9 cellular contexts compared by ENCODE assay signal in the genomic region with DNA sequence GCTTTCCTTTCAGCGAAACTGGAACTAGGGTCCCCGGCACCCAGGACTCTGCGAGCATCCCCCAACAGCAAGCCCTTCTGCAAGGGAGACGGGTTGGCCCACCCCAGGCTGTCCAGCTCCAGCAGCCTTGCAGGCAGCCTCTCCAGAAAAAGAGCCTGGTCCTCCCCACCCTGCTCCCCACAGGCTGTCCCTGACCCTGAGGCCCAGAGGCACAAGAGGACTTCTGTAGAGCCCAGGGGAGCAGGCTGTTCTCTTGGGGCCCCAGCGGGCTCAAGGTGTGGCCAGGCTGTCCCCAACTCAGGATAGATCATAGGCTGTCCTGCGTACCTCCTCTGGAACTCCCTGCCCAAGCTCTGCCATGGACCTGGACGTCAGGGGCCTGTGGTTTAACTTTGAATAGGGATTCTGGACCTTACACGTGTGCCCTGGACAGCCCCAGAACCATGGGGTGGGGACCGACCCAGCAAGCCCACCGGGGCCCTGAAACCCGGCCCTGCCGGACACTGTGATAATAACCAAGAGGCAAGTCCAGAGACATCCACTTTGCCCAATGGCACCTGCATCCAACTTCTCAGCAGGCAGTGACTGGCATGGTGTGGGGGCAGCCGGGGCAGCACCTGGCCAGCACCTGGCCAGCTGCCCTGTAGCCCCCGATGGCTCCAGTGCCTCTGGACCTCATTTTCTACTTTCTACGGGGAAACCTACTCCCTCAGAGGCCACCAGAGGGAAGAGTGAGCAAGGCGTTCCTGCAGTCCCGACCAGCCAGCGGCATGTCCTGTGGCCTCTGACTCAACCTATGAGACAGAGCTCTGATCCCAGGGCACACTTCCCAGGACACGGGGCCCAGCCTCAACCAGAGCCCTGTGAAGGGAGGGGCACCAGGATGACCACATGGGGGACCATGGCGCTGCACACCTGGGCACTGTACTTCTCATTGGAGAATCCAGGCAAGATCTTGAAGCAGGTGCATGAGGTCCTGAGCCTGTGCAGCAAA. TPM values are rescaled to one million over a fixed set of nuclear protein-coding genes. Genes with fewer than 3 reads are reported as not detected.
DNase-seq lines count a peak whose midpoint lies in the region; ATAC-seq and TF ChIP-seq lines count a peak whose summit lies in the region.
"Had no signal": no experiment of that assay in that cellular context is flagged by ENCODE, and none has a peak within 500 bp of the region (broad histone marks: within the 10 kb centered on the region; RNA-seq: fewer than 3 reads in every experiment).

No MANE protein-coding gene starts in this region.

- TF ChIP-seq CTCF in epithelial cell of esophagus (IDR thresholded peaks at IDR 0.05; ENCODE audit: insufficient read depth, low read depth, low read length, missing control alignments) (peak; percentile 37), thyroid gland (IDR thresholded peaks at IDR 0.05) (no peak)

- WGBS in thyroid gland, 2 donors = 60 to 70% methylated on average over 9 of the region's 20 CpGs

- H3K27me3 ChIP-seq in thyroid gland = no peaks in the 10 kb centered on the region

- no peaks in the 10 kb centered on the region for H3K4me1 Mint-ChIP-seq in effector memory CD8-positive, alpha-beta T cell (ENCODE audit: low read depth in 2 of 2)

- no peak for TF ChIP-seq POLR2A in thyroid gland (IDR thresholded peaks at IDR 0.05)

- DNase-seq in SIG-M5 treated with dmso at 0.1 percent for 504 hours (lab: John Stamatoyannopoulos, UW; ENCODE audit: unreplicated experiment) = peak; percentile 26
- DNase-seq in SIG-M5 (lab: John Stamatoyannopoulos, UW) = no peak
- DNase-seq in OCI-M1 (lab: John Stamatoyannopoulos, UW) = peak; percentile 30
- DNase-seq in epithelial cell of esophagus (ENCODE audit: low read depth) = peak; percentile 13
- peak; percentile 32 for DNase-seq in renal cortical epithelial cell (ENCODE audit: low read depth)
- DNase-seq in stimulated activated CD8-positive, alpha-beta memory T cell treated with anti-CD3 and anti-CD28 coated beads, Interleukin-4, amount 100 ng/mL, for 48 hours = no peak
- DNase-seq in effector memory CD8-positive, alpha-beta T cell = no peak
- no peak for DNase-seq in thyroid gland
- DNase-seq: CD4-positive, CD25-positive, alpha-beta regulatory T cell had no signal

- H3K36me3 Mint-ChIP-seq in effector memory CD8-positive, alpha-beta T cell (ENCODE audit: insufficient read depth) = no peaks in the 10 kb centered on the region
- H3K36me3 Mint-ChIP-seq: CD4-positive, CD25-positive, alpha-beta regulatory T cell had no signal

- H3K36me3 ChIP-seq in thyroid gland = no peaks in the 10 kb centered on the region

- H3K9me3 Mint-ChIP-seq in effector memory CD8-positive, alpha-beta T cell = no peaks in the 10 kb centered on the region

- no peak for ATAC-seq in effector memory CD8-positive, alpha-beta T cell (replicated peaks)

- H3K4me3 ChIP-seq in epithelial cell of esophagus (ENCODE audit: low read length) = no peak overlapping the region
- H3K4me3 ChIP-seq in thyroid gland (replicated peaks in 1 of 3) = no peak overlapping the region

- no peak overlapping the region for H3K27ac ChIP-seq in thyroid gland

- H3K4me3 Mint-ChIP-seq in effector memory CD8-positive, alpha-beta T cell = no peak overlapping the region
- H3K4me3 Mint-ChIP-seq: CD4-positive, CD25-positive, alpha-beta regulatory T cell had no signal

- intact Hi-C loops in thyroid gland (cut with DNase I) = no loop called here

- no peaks in the 10 kb centered on the region for H3K27me3 Mint-ChIP-seq in effector memory CD8-positive, alpha-beta T cell
- H3K27me3 Mint-ChIP-seq: CD4-positive, CD25-positive, alpha-beta regulatory T cell had no signal

- no peaks in the 10 kb centered on the region for H3K9me3 ChIP-seq in thyroid gland

- H3K4me1 ChIP-seq in thyroid gland = no peaks in the 10 kb centered on the region

- H3K27ac Mint-ChIP-seq in effector memory CD8-positive, alpha-beta T cell = no peak overlapping the region
- H3K27ac Mint-ChIP-seq: CD4-positive, CD25-positive, alpha-beta regulatory T cell had no signal

RNA-seq across cellular contexts. Expression of a gene that starts 50.9 kb away (rescaled TPM):
- total RNA-seq in renal cortical epithelial cell (607 and 845 TPM in 2 replicates), thyroid gland (100 to 1,000 TPM; 101 to 296 (median 151) TPM)

Comparison
In these comparisons a context has a peak if more than half of its experiments do, and no peak if none do; other contexts are left out.
1. DNase-seq: peak in SIG-M5 treated with dmso at 0.1 percent for 504 hours (single experiment), OCI-M1 (single experiment), epithelial cell of esophagus (single experiment) and renal cortical epithelial cell (single experiment); none in SIG-M5 (single experiment), stimulated activated CD8-positive, alpha-beta memory T cell treated with anti-CD3 and anti-CD28 coated beads, Interleukin-4, amount 100 ng/mL, for 48 hours (single experiment), effector memory CD8-positive, alpha-beta T cell (0 of 3) and thyroid gland (0 of 2).